ENCODE assay signal across 17 cellular contexts in the genomic region with DNA sequence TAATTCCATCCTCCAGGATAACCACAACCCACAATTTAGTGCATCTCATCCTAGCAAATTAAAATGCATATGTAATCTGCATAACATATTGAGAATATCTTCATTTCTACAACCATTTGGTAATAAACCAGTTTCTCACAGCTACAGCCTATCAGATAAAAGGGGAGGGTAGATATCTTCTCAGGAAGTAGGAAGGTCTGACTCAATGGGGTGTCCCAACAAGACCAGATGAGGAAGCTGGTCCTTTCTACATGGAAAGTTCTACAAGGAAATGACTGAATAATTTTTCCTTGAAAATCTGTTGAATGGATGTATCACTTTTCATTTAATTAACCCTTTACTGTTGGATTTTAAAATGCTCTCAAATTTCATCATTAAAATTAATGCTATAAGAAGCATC. TPM values are rescaled to one million over a fixed set of nuclear protein-coding genes. Genes with fewer than 3 reads are reported as not detected.
"Had no signal": no experiment of that assay in that cellular context is flagged by ENCODE, and none has a peak within 500 bp of the region (broad histone marks: within the 10 kb centered on the region; RNA-seq: fewer than 3 reads in every experiment).

No MANE protein-coding gene starts in this region.

- DNase-seq: activated B cell treated with CpG ODN at 0.5 μM for 24 hours; activated CD4-positive, alpha-beta T cell treated with anti-CD3 and anti-CD28 coated beads, Interleukin-2, amount 10 ng/mL, durations not matched to agents 24 days and 14 days; activated naive CD4-positive, alpha-beta T cell treated with Interleukin-2 at 50 U/mL for 16 hours; activated naive CD8-positive, alpha-beta T cell treated with anti-CD3 and anti-CD28 coated beads, Interleukin-2, amount 50 U/mL, for 24 hours; left cardiac atrium; naive thymus-derived CD4-positive, alpha-beta T cell; right cardiac atrium; small intestine; T-cell; transverse colon had no signal

- FAIRE-seq: astrocyte, small intestine had no signal

- H3K4me3 ChIP-seq: cardiac muscle cell, hepatocyte, lung, transverse colon had no signal

- H3K36me3 Mint-ChIP-seq: naive thymus-derived CD4-positive, alpha-beta T cell; T-cell had no signal

- H3K27ac ChIP-seq: cardiac muscle cell, hepatocyte, transverse colon had no signal

- H3K9me3 ChIP-seq: transverse colon had no signal

- H3K79me2 ChIP-seq: hepatocyte had no signal

- H3K27ac Mint-ChIP-seq: activated B cell treated with CpG ODN at 0.5 μM for 24 hours; activated CD4-positive, alpha-beta T cell treated with anti-CD3 and anti-CD28 coated beads, Interleukin-2, amount 10 ng/mL, durations not matched to agents 24 days and 14 days; activated naive CD8-positive, alpha-beta T cell treated with anti-CD3 and anti-CD28 coated beads, Interleukin-2, amount 50 U/mL, for 24 hours; naive thymus-derived CD4-positive, alpha-beta T cell; T-cell had no signal

- H3K36me3 ChIP-seq: cardiac muscle cell, transverse colon had no signal

- H3K9me3 Mint-ChIP-seq: activated B cell treated with CpG ODN at 0.5 μM for 24 hours; activated naive CD8-positive, alpha-beta T cell treated with anti-CD3 and anti-CD28 coated beads, Interleukin-2, amount 50 U/mL, for 24 hours; T-cell had no signal

- H3K27me3 Mint-ChIP-seq: activated B cell treated with CpG ODN at 0.5 μM for 24 hours; activated CD4-positive, alpha-beta T cell treated with anti-CD3 and anti-CD28 coated beads, Interleukin-2, amount 10 ng/mL, durations not matched to agents 24 days and 14 days; activated naive CD8-positive, alpha-beta T cell treated with anti-CD3 and anti-CD28 coated beads, Interleukin-2, amount 50 U/mL, for 24 hours; naive thymus-derived CD4-positive, alpha-beta T cell; T-cell had no signal

- H2AFZ ChIP-seq: hepatocyte had no signal

- H3K4me2 ChIP-seq: hepatocyte had no signal

- H3K27me3 ChIP-seq: hepatocyte, transverse colon had no signal

- H3K4me3 Mint-ChIP-seq: activated B cell treated with CpG ODN at 0.5 μM for 24 hours; activated CD4-positive, alpha-beta T cell treated with anti-CD3 and anti-CD28 coated beads, Interleukin-2, amount 10 ng/mL, durations not matched to agents 24 days and 14 days; activated naive CD8-positive, alpha-beta T cell treated with anti-CD3 and anti-CD28 coated beads, Interleukin-2, amount 50 U/mL, for 24 hours; naive thymus-derived CD4-positive, alpha-beta T cell; T-cell had no signal

RNA-seq across cellular contexts. Expression of a gene that starts 17.5 kb away (rescaled TPM):
- total RNA-seq: activated B cell treated with CpG ODN at 0.5 μM for 24 hours; activated CD4-positive, alpha-beta T cell treated with anti-CD3 and anti-CD28 coated beads, Interleukin-2, amount 10 ng/mL, durations not matched to agents 24 days and 14 days; astrocyte; cardiac muscle cell; hepatocyte; left cardiac atrium; mononuclear cell; naive thymus-derived CD4-positive, alpha-beta T cell; posterior vena cava; right cardiac atrium; subcutaneous adipose tissue; transverse colon had no signal
- polyA plus RNA-seq: cardiac muscle cell, right cardiac atrium had no signal

RNA-seq across cellular contexts. Expression of a gene that starts 18.4 kb away (rescaled TPM):
- total RNA-seq: activated B cell treated with CpG ODN at 0.5 μM for 24 hours, left cardiac atrium, mononuclear cell, posterior vena cava, subcutaneous adipose tissue, T-cell had no signal
- polyA plus RNA-seq: naive thymus-derived CD4-positive, alpha-beta T cell had no signal
